9 cellular contexts compared by ENCODE assay signal in the genomic region with DNA sequence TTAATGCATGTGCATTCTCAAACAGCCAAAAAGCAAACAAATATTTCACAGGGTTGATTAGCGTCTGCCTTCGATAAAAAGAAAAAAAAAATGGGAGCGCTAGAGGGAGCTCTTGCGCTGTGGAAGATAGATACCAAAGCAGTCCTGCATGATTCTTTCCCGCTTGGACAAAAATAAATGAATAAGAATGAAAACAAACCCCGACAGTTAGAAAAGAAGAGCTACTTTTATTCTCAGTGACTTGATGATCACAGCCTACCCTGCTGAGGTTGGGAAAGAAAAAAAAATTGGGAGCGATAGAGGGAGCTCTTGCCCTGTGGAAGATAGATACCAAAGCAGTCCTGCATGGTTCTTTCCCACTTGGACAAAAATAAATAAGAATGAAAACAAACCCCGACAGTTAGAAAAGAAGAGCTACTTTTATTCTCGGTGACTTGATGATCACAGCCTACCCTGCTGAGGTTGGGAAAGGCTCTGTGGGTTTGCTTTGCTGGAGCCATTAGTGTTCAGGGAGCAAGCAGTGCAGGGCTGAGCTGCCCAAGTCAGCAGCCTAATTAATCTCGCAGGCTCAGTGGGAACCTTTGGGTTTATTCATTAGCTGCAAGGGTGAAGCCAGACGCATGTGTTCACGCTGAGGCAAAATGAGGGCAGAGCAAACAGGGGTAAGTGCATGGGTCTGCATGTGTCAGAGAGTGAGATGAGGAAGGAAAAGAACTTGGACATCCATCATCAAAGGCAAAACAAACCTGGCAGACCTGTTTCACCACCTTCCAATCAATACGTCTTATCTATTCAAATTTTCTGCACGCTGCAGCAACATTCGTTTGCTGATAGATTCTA.
DNase-seq lines count a peak whose midpoint lies in the region; ATAC-seq and TF ChIP-seq lines count a peak whose summit lies in the region.
"Had no signal": no experiment of that assay in that cellular context is flagged by ENCODE, and none has a peak within 500 bp of the region (broad histone marks: within the 10 kb centered on the region; RNA-seq: fewer than 3 reads in every experiment).

No MANE protein-coding gene starts in this region.

- H3K79me2 ChIP-seq in parathyroid adenoma, result no peaks in the 10 kb centered on the region

- peak overlapping the region; percentile 42 for H2AFZ ChIP-seq in parathyroid adenoma

- H3K4me3 ChIP-seq in parathyroid adenoma (ENCODE audit: low read depth, low read length), result no peak overlapping the region

- H3K9ac ChIP-seq in parathyroid adenoma, result no peak overlapping the region

- peak overlapping the region; percentile 66 for H3K4me2 ChIP-seq in parathyroid adenoma (ENCODE audit: low read length)

- TF ChIP-seq CTCF in parathyroid adenoma (IDR thresholded peaks at IDR 0.05), result peak; percentile 27

- H3K9me3 ChIP-seq in parathyroid adenoma (ENCODE audit: control insufficient read depth, low read length), result no peaks in the 10 kb centered on the region

- ATAC-seq in GM18909 (IDR thresholded peaks at IDR 0.05; ENCODE audit: poor library complexity, unreplicated experiment) (peak; percentile 59), HG03108 (IDR thresholded peaks at IDR 0.05; ENCODE audit: unreplicated experiment) (no peak), GM21528 (IDR thresholded peaks at IDR 0.05; ENCODE audit: low FRiP score, unreplicated experiment) (no peak), HG03460 (IDR thresholded peaks at IDR 0.05; ENCODE audit: unreplicated experiment) (no peak)
- ATAC-seq: naive thymus-derived CD8-positive, alpha-beta T cell had no signal

- H3K27ac ChIP-seq in parathyroid adenoma, result no peak overlapping the region

- no peaks in the 10 kb centered on the region for H3K27me3 ChIP-seq in parathyroid adenoma (ENCODE audit: control insufficient read depth, insufficient read depth, low read length)

- no peaks in the 10 kb centered on the region for H3K4me1 ChIP-seq in parathyroid adenoma

- DNase-seq in COLO668 (lab: John Stamatoyannopoulos, UW; ENCODE audit: unreplicated experiment) (peak; percentile 11), NCI-H510A treated with DMSO at 0.1 percent for 48 hours (lab: John Stamatoyannopoulos, UW) (peak; percentile 49), epidermal melanocyte (ENCODE audit: insufficient read length, low spot score) (peak; percentile 14)

- no peaks in the 10 kb centered on the region for H3K36me3 ChIP-seq in parathyroid adenoma (ENCODE audit: control insufficient read depth, insufficient read depth, low read length)
